In genomic region chr22:46219650-46220049, GRCh38 we compare ENCODE assay signal across 2 cellular contexts.
TF ChIP-seq lines count a peak whose summit lies in the region.

No MANE protein-coding gene starts in this region.

TF ChIP-seq in liver, 16 proteins besides CTCF, POLR2A, EP300 and RAD21:
- TF ChIP-seq JUND (IDR thresholded peaks at IDR 0.05) (no peak), EGR1 (IDR thresholded peaks at IDR 0.05; ENCODE audit: low read depth in 2 of 2) (no peak), RXRA (IDR thresholded peaks at IDR 0.05) (no peak), ZBTB33 (IDR thresholded peaks at IDR 0.05) (no peak), NR2F2 (IDR thresholded peaks at IDR 0.05) (no peak), SP1 (IDR thresholded peaks at IDR 0.05) (no peak), GABPA (IDR thresholded peaks at IDR 0.05 in 1 of 2, conservative IDR thresholded peaks at IDR 0.05 in 1 of 2) (no peak), ATF3 (IDR thresholded peaks at IDR 0.05) (no peak), YY1 (IDR thresholded peaks at IDR 0.05) (no peak), FOXA1 (IDR thresholded peaks at IDR 0.05) (no peak), HNF4G (IDR thresholded peaks at IDR 0.05) (no peak), HNF4A (conservative IDR thresholded peaks at IDR 0.05) (no peak)
- TF ChIP-seq, protein P1, sequence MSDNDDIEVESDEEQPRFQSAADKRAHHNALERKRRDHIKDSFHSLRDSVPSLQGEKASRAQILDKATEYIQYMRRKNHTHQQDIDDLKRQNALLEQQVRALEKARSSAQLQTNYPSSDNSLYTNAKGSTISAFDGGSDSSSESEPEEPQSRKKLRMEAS (IDR thresholded peaks at IDR 0.05) = no peak

TF ChIP-seq in HepG2, 621 proteins besides CTCF, POLR2A, EP300 and RAD21:
- TF ChIP-seq, protein P2, sequence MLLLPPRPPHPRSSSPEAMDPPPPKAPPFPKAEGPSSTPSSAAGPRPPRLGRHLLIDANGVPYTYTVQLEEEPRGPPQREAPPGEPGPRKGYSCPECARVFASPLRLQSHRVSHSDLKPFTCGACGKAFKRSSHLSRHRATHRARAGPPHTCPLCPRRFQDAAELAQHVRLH (CRISPR knock-in tag; IDR thresholded peaks at IDR 0.05; ENCODE audit: borderline replicate concordance, low read depth) = no peak
- TF ChIP-seq AKAP8 (CRISPR knock-in tag; IDR thresholded peaks at IDR 0.05) (no peak), ZNF136 (CRISPR knock-in tag; IDR thresholded peaks at IDR 0.05; ENCODE audit: low read depth) (no peak), ZNF709 (CRISPR knock-in tag; IDR thresholded peaks at IDR 0.05) (no peak), ZNF552 (CRISPR knock-in tag; IDR thresholded peaks at IDR 0.05; ENCODE audit: borderline replicate concordance) (no peak), TCF7L2 (IDR thresholded peaks at IDR 0.05; ENCODE audit: low read depth, low read length) (no peak), ZNF556 (CRISPR knock-in tag; IDR thresholded peaks at IDR 0.05; ENCODE audit: borderline replicate concordance) (no peak), RNF219 (CRISPR knock-in tag; IDR thresholded peaks at IDR 0.05) (no peak), ZNF496 (CRISPR knock-in tag; IDR thresholded peaks at IDR 0.05; ENCODE audit: insufficient replicate concordance) (no peak), ZNF335 (CRISPR knock-in tag; IDR thresholded peaks at IDR 0.05) (no peak)
